Comparison of ENCODE assay signal across 9 cellular contexts in genomic region chr19:3670258-3670795, GRCh38. TPM values are rescaled to one million over a fixed set of nuclear protein-coding genes. Genes with fewer than 3 reads are reported as not detected.
DNase-seq lines count a peak whose midpoint lies in the region; ATAC-seq and TF ChIP-seq lines count a peak whose summit lies in the region.
"Had no signal": no experiment of that assay in that cellular context is flagged by ENCODE, and none has a peak within 500 bp of the region (broad histone marks: within the 10 kb centered on the region; RNA-seq: fewer than 3 reads in every experiment).

No MANE protein-coding gene starts in this region.

- no peaks in the 10 kb centered on the region for H3K27me3 Mint-ChIP-seq in activated T-helper 17 cell treated with anti-CD3 and anti-CD28 coated beads, Interleukin-2, amount 50 U/mL, for 72 hours
- H3K27me3 Mint-ChIP-seq in T-helper 2 cell treated with Interferon-gamma antibody and Interleukin-4, amounts not matched to agents 5 μg/mL and 100 μg/mL, for 36 hours (ENCODE audit: low read depth): no peaks in the 10 kb centered on the region
- H3K27me3 Mint-ChIP-seq: activated B cell treated with CpG ODN at 0.5 μM for 24 hours had no signal

- H3K4me3 Mint-ChIP-seq in activated T-helper 17 cell treated with anti-CD3 and anti-CD28 coated beads, Interleukin-2, amount 50 U/mL, for 72 hours: peak overlapping the region; percentile 58
- H3K4me3 Mint-ChIP-seq in T-helper 2 cell treated with Interferon-gamma antibody and Interleukin-4, amounts not matched to agents 5 μg/mL and 100 μg/mL, for 36 hours: no peak overlapping the region

- intact Hi-C loops in Right ventricle myocardium superior (cut with DNase I): no loop called here

- no peak for ATAC-seq in activated T-helper 17 cell treated with anti-CD3 and anti-CD28 coated beads, Interleukin-2, amount 50 U/mL, for 72 hours (replicated peaks)
- ATAC-seq in Right ventricle myocardium superior (ENCODE audit: poor library complexity) (peak; percentile 81), HG02642 (IDR thresholded peaks at IDR 0.05; ENCODE audit: poor library complexity, unreplicated experiment) (no peak), HG02840 (IDR thresholded peaks at IDR 0.05; ENCODE audit: low FRiP score, unreplicated experiment) (no peak)

- peak overlapping the region; percentile 43 for H3K4me3 ChIP-seq in AG10803 (ENCODE audit: low read length)

- no peaks in the 10 kb centered on the region for H3K9me3 Mint-ChIP-seq in activated T-helper 17 cell treated with anti-CD3 and anti-CD28 coated beads, Interleukin-2, amount 50 U/mL, for 72 hours
- no peaks in the 10 kb centered on the region for H3K9me3 Mint-ChIP-seq in T-helper 2 cell treated with Interferon-gamma antibody and Interleukin-4, amounts not matched to agents 5 μg/mL and 100 μg/mL, for 36 hours
- H3K9me3 Mint-ChIP-seq: activated B cell treated with CpG ODN at 0.5 μM for 24 hours had no signal

- H3K36me3 Mint-ChIP-seq in activated T-helper 17 cell treated with anti-CD3 and anti-CD28 coated beads, Interleukin-2, amount 50 U/mL, for 72 hours (ENCODE audit: low read depth): no peaks in the 10 kb centered on the region
- H3K36me3 Mint-ChIP-seq in T-helper 2 cell treated with Interferon-gamma antibody and Interleukin-4, amounts not matched to agents 5 μg/mL and 100 μg/mL, for 36 hours (ENCODE audit: low read depth): no peaks in the 10 kb centered on the region

- H3K27ac Mint-ChIP-seq in activated T-helper 17 cell treated with anti-CD3 and anti-CD28 coated beads, Interleukin-2, amount 50 U/mL, for 72 hours: peak overlapping the region; percentile 81
- no peak overlapping the region for H3K27ac Mint-ChIP-seq in T-helper 2 cell treated with Interferon-gamma antibody and Interleukin-4, amounts not matched to agents 5 μg/mL and 100 μg/mL, for 36 hours
- H3K27ac Mint-ChIP-seq: activated B cell treated with CpG ODN at 0.5 μM for 24 hours had no signal

- H3K4me1 Mint-ChIP-seq in activated T-helper 17 cell treated with anti-CD3 and anti-CD28 coated beads, Interleukin-2, amount 50 U/mL, for 72 hours: peaks cover 7% of the 10 kb centered on the region
- peaks cover 4% of the 10 kb centered on the region for H3K4me1 Mint-ChIP-seq in T-helper 2 cell treated with Interferon-gamma antibody and Interleukin-4, amounts not matched to agents 5 μg/mL and 100 μg/mL, for 36 hours (ENCODE audit: low read depth)

- TF ChIP-seq CTCF in AG10803 (conservative IDR thresholded peaks at IDR 0.05; ENCODE audit: low read length): no peak

- DNase-seq in AG10803 (ENCODE audit: low read depth) (peak; percentile 87), Right ventricle myocardium superior (peak; percentile 88), pons (ENCODE audit: low spot score) (peak; percentile 21)
- DNase-seq in T-helper 2 cell treated with Interferon-gamma antibody and Interleukin-4, amounts not matched to agents 5 μg/mL and 100 μg/mL, for 36 hours (ENCODE audit: low spot score): no peak
- no peak for DNase-seq in stimulated activated CD4-positive, alpha-beta T cell treated with anti-CD3 and anti-CD28 coated beads, Interleukin-1b, Interleukin-23, amount 100 ng/mL, for 48 hours
- DNase-seq: activated B cell treated with CpG ODN at 0.5 μM for 24 hours had no signal

RNA-seq across cellular contexts. Expression of gene PIP5K1C, which starts 29.9 kb away (rescaled TPM):
- 10 to 100 TPM; 16.1 to 26.2 TPM for total RNA-seq in activated T-helper 17 cell treated with anti-CD3 and anti-CD28 coated beads, Interleukin-2, amount 50 U/mL, for 72 hours
- total RNA-seq in Right ventricle myocardium superior: 31.6 TPM

RNA-seq across cellular contexts. Expression of gene TJP3, which starts 37.9 kb away (rescaled TPM):
- total RNA-seq in activated T-helper 17 cell treated with anti-CD3 and anti-CD28 coated beads, Interleukin-2, amount 50 U/mL, for 72 hours: 1 to 10 TPM; 1.5 to 8.6 TPM
- not detected for total RNA-seq in Right ventricle myocardium superior

RNA-seq across cellular contexts. Expression of gene CACTIN, which starts 43.7 kb away (rescaled TPM):
- 10 to 100 TPM; 22.9 to 31.8 TPM for total RNA-seq in activated T-helper 17 cell treated with anti-CD3 and anti-CD28 coated beads, Interleukin-2, amount 50 U/mL, for 72 hours
- total RNA-seq in Right ventricle myocardium superior: 13.7 TPM

Comparison
In these comparisons a context has a peak if more than half of its experiments do, and no peak if none do; other contexts are left out.
1. DNase-seq: peak in AG10803 (single experiment), Right ventricle myocardium superior (single experiment) and pons (single experiment); none in T-helper 2 cell treated with Interferon-gamma antibody and Interleukin-4, amounts not matched to agents 5 μg/mL and 100 μg/mL, for 36 hours (single experiment) and stimulated activated CD4-positive, alpha-beta T cell treated with anti-CD3 and anti-CD28 coated beads, Interleukin-1b, Interleukin-23, amount 100 ng/mL, for 48 hours (single experiment).